In genomic region chr12:50056629-50056976, GRCh38 we compare ENCODE assay signal across 10 cellular contexts. TPM values are rescaled to one million over a fixed set of nuclear protein-coding genes. Genes with fewer than 3 reads are reported as not detected.
DNase-seq lines count a peak whose midpoint lies in the region; ATAC-seq, FAIRE-seq and TF ChIP-seq lines count a peak whose summit lies in the region.
"Had no signal": no experiment of that assay in that cellular context is flagged by ENCODE, and none has a peak within 500 bp of the region (broad histone marks: within the 10 kb centered on the region; RNA-seq: fewer than 3 reads in every experiment).

No MANE protein-coding gene starts in this region.

- H3K9ac ChIP-seq in HepG2 (ENCODE audit: insufficient read depth, low read depth, low read length) (no peak overlapping the region), mesendoderm (ENCODE audit: low read length) (peak overlapping the region; percentile 24)

- WGBS in HepG2 (ENCODE audit: low lambda C conversion rate) = 45% methylated on average over 3 of the region's 3 CpGs
- WGBS in right lobe of liver (ENCODE audit: insufficient coverage, low coverage, low lambda C conversion rate, missing lambda C conversion rate) = 8% methylated on average over 3 of the region's 3 CpGs
- WGBS in mesendoderm (ENCODE audit: extremely low coverage, insufficient coverage, low lambda C conversion rate) = no CpG with 5 or more reads among the region's 3 CpGs
- 11 to 26% (median 20%) methylated on average over 3 of the region's 3 CpGs for WGBS in adrenal gland, 4 donors

- FAIRE-seq in HepG2 (lab: Jason Lieb, UNC) = no peak

- no peak overlapping the region for H4K5ac ChIP-seq in mesendoderm (ENCODE audit: low read length)

- TF ChIP-seq RAD21 in HepG2 (CRISPR knock-in tag; IDR thresholded peaks at IDR 0.05) = no peak

- TF ChIP-seq CTCF in HepG2 (CRISPR knock-in tag; IDR thresholded peaks at IDR 0.05) (no peak), right lobe of liver (IDR thresholded peaks at IDR 0.05) (no peak), adrenal gland (IDR thresholded peaks at IDR 0.05) (no peak)

- H3K27ac Mint-ChIP-seq in activated naive CD8-positive, alpha-beta T cell treated with anti-CD3 and anti-CD28 coated beads, Interleukin-2, amount 10 ng/mL, durations not matched to agents 7 days and 5 days = peak overlapping the region; percentile 84

- H3K9me3 ChIP-seq in HepG2 (ENCODE audit: low read length) (no peaks in the 10 kb centered on the region), right lobe of liver (no peaks in the 10 kb centered on the region), adrenal gland (replicated peaks in 1 of 3) (no peaks in the 10 kb centered on the region)

- H3K79me1 ChIP-seq in mesendoderm (ENCODE audit: low read length) = no peaks in the 10 kb centered on the region

- peaks cover 7% of the 10 kb centered on the region for H3K36me3 Mint-ChIP-seq in activated naive CD8-positive, alpha-beta T cell treated with anti-CD3 and anti-CD28 coated beads, Interleukin-2, amount 10 ng/mL, durations not matched to agents 7 days and 5 days

- H2AK5ac ChIP-seq in mesendoderm (ENCODE audit: low read length) = no peak overlapping the region

- H2BK5ac ChIP-seq in mesendoderm (ENCODE audit: low read length) = no peak overlapping the region

- no peak overlapping the region for H2AFZ ChIP-seq in HepG2 (ENCODE audit: low read length)

- H3K36me3 ChIP-seq in HepG2 (replicated peaks in 1 of 2; ENCODE audit: control insufficient read depth in 1 of 2, insufficient read depth in 2 of 2, low read length in 2 of 2) = no peaks in the 10 kb centered on the region
- H3K36me3 ChIP-seq in right lobe of liver = no peaks in the 10 kb centered on the region
- H3K36me3 ChIP-seq in mesendoderm (ENCODE audit: control insufficient read depth, insufficient read depth, low read length) = no peaks in the 10 kb centered on the region
- no peaks in the 10 kb centered on the region for H3K36me3 ChIP-seq in adrenal gland (replicated peaks in 1 of 2)

- in situ Hi-C loops in HepG2 (cut with HindIII; ENCODE audit: extremely low pct_ligation_motif_present, low pct_unique_long_range_greater_than_20kb) (loop anchor here (5.0 to 10.0 kb wide), 2 partner anchors 84 to 192 kb away; partner anchors contain the start of gene AQP6), KBM-7 (cut with MboI; ENCODE audit: low pct_unique_long_range_greater_than_20kb, low sequenced_read_pairs) (no loop called here)

- intact Hi-C loops in HepG2 (cut with micrococcal nuclease; ENCODE audit: unreplicated experiment) (loop anchor here (1.0 to 2.0 kb wide), 3 partner anchors 18 to 89 kb away; no protein-coding TSS in a partner anchor), right lobe of liver (cut with DNase I) (loop anchor here (5.0 kb wide), 2 partner anchors 84 to 89 kb away; partner anchors contain the start of gene AQP6 (in 1 of the 2)), adrenal gland (cut with DNase I) (loop anchor here (5.0 to 10.0 kb wide), 3 partner anchors 89 to 192 kb away; no protein-coding TSS in a partner anchor)

- POLR2A ChIA-PET in HepG2 (lab: Yijun Ruan, JAX) = interaction anchor here (0.8 kb wide), 1 partner anchor 89 kb away, joined by 3 read pairs; no protein-coding TSS in a partner anchor
- POLR2A ChIA-PET in activated naive CD8-positive, alpha-beta T cell treated with anti-CD3 and anti-CD28 coated beads, Interleukin-2, amount 10 ng/mL, durations not matched to agents 7 days and 5 days (lab: Charles Lee) = interaction anchor here (1.1 to 1.8 kb wide), 4 partner anchors 17 to 89 kb away, joined by 4 to 7 read pairs (median 6); partner anchors contain the start of gene SMARCD1

- H3K4ac ChIP-seq in mesendoderm (ENCODE audit: low read depth, low read length) = no peak overlapping the region

- H3K27ac ChIP-seq in HepG2 (ENCODE audit: extremely low read length, insufficient read depth, low read length) (no peak overlapping the region), right lobe of liver (no peak overlapping the region), mesendoderm (ENCODE audit: low read depth, low read length) (no peak overlapping the region), adrenal gland (no peak overlapping the region)

- peaks cover 28% of the 10 kb centered on the region for H3K4me1 ChIP-seq in HepG2 (ENCODE audit: insufficient read depth, low read length)
- H3K4me1 ChIP-seq in right lobe of liver = peaks cover 0 to 7% (median 0%) of the 10 kb centered on the region in 4 donors
- H3K4me1 ChIP-seq in mesendoderm (ENCODE audit: control insufficient read depth, low read depth, low read length) = peaks cover 3% of the 10 kb centered on the region
- peaks cover 11 to 14% of the 10 kb centered on the region in 2 donors for H3K4me1 ChIP-seq in adrenal gland (replicated peaks in 1 of 2)

- peak overlapping the region; percentile 61 for H3K56ac ChIP-seq in mesendoderm (ENCODE audit: low read length)

- DNase-seq in HepG2 (ENCODE audit: low spot score) = no peak
- no peak for DNase-seq in right lobe of liver
- no peak for DNase-seq in activated naive CD8-positive, alpha-beta T cell treated with anti-CD3 and anti-CD28 coated beads, Interleukin-2, amount 10 ng/mL, durations not matched to agents 7 days and 5 days
- DNase-seq in mesendoderm = no peak
- DNase-seq in KBM-7 = no peak
- no peak for DNase-seq in NCI-H1092 treated with DMSO at 0.1 percent for 48 hours (lab: John Stamatoyannopoulos, UW)
- DNase-seq in adrenal gland = no peak

- peak overlapping the region in 1 of 3 experiments; percentile 73; a peak in 2 of 6 replicates for H3K4me3 ChIP-seq in HepG2 (replicated peaks in 1 of 3; ENCODE audit: insufficient read depth in 1 of 3, low read depth in 2 of 3, low read length in 3 of 3)
- no peak overlapping the region for H3K4me3 ChIP-seq in right lobe of liver
- no peak overlapping the region for H3K4me3 ChIP-seq in mesendoderm (ENCODE audit: low read length)
- no peak overlapping the region for H3K4me3 ChIP-seq in adrenal gland

- no peak for TF ChIP-seq POLR2A in HepG2 (IDR thresholded peaks at IDR 0.05; ENCODE audit: insufficient read depth in 1 of 2, low read depth in 2 of 2, low read length in 2 of 2)
- no peak for TF ChIP-seq POLR2A in right lobe of liver (IDR thresholded peaks at IDR 0.05)
- no peak for TF ChIP-seq POLR2A in adrenal gland (IDR thresholded peaks at IDR 0.05)

- no peak overlapping the region for H2BK15ac ChIP-seq in mesendoderm (replicated peaks; ENCODE audit: low read depth)

- TF ChIP-seq EP300 in HepG2 (IDR thresholded peaks at IDR 0.05; ENCODE audit: low read depth in 2 of 2, low read length in 2 of 2) (no peak), HepG2 (CRISPR knock-in tag; IDR thresholded peaks at IDR 0.05; ENCODE audit: borderline replicate concordance) (no peak)

- no peaks in the 10 kb centered on the region for H3K79me2 ChIP-seq in HepG2 (ENCODE audit: insufficient read depth, low read length)
- H3K79me2 ChIP-seq in mesendoderm (ENCODE audit: control insufficient read depth, insufficient read depth, low read length) = no peaks in the 10 kb centered on the region

- H2BK120ac ChIP-seq in mesendoderm (ENCODE audit: low read depth, low read length) = no peak overlapping the region

- H3K27me3 ChIP-seq in HepG2 (ENCODE audit: control insufficient read depth in 1 of 2, insufficient read depth in 2 of 2, low read length in 2 of 2) (peaks cover 9 to 53% of the 10 kb centered on the region in 2 experiments; a peak in 4 of 5 replicates), right lobe of liver (no peaks in the 10 kb centered on the region), mesendoderm (ENCODE audit: insufficient read depth, low read length, poor library complexity) (peaks cover 6% of the 10 kb centered on the region), adrenal gland (peaks cover 6% of the 10 kb centered on the region)

- BruUV-seq in HepG2 (replicated peaks; lab: Mats Ljungman, UMichigan) = no TSS peak

- CTCF ChIA-PET in HepG2 (lab: Yijun Ruan, JAX; ENCODE audit: low intra/inter-chr PET ratio, low total read pairs) = interaction anchor here (0.8 to 4.7 kb wide), 4 partner anchors 17 to 111 kb away, joined by 3 to 65 read pairs (median 12); no protein-coding TSS in a partner anchor

- H3K4me2 ChIP-seq in HepG2 (ENCODE audit: low read depth, low read length) = peak overlapping the region; percentile 89
- H3K4me2 ChIP-seq in mesendoderm (ENCODE audit: low read length) = peak overlapping the region; percentile 62

- peaks cover 49% of the 10 kb centered on the region for H3K4me1 Mint-ChIP-seq in activated naive CD8-positive, alpha-beta T cell treated with anti-CD3 and anti-CD28 coated beads, Interleukin-2, amount 10 ng/mL, durations not matched to agents 7 days and 5 days

- no peaks in the 10 kb centered on the region for H3K9me3 Mint-ChIP-seq in activated naive CD8-positive, alpha-beta T cell treated with anti-CD3 and anti-CD28 coated beads, Interleukin-2, amount 10 ng/mL, durations not matched to agents 7 days and 5 days

- peak overlapping the region; percentile 88 for H3K4me3 Mint-ChIP-seq in activated naive CD8-positive, alpha-beta T cell treated with anti-CD3 and anti-CD28 coated beads, Interleukin-2, amount 10 ng/mL, durations not matched to agents 7 days and 5 days

- H4K8ac ChIP-seq in mesendoderm (ENCODE audit: low read depth, low read length) = no peak overlapping the region

- H3K27me3 Mint-ChIP-seq in activated naive CD8-positive, alpha-beta T cell treated with anti-CD3 and anti-CD28 coated beads, Interleukin-2, amount 10 ng/mL, durations not matched to agents 7 days and 5 days = peaks cover 20% of the 10 kb centered on the region

- H3K23ac ChIP-seq in mesendoderm (ENCODE audit: low read length) = no peak overlapping the region

- no peak overlapping the region for H3K18ac ChIP-seq in mesendoderm (ENCODE audit: low read length)

- no peaks in the 10 kb centered on the region for H4K20me1 ChIP-seq in HepG2 (ENCODE audit: insufficient read depth, low read length)

- ATAC-seq in HepG2 = peak; percentile 17
- ATAC-seq in right lobe of liver = no peak
- no peak for ATAC-seq in activated naive CD8-positive, alpha-beta T cell treated with anti-CD3 and anti-CD28 coated beads, Interleukin-2, amount 10 ng/mL, durations not matched to agents 7 days and 5 days (ENCODE audit: low read depth)
- no peak for ATAC-seq in GM19452 (IDR thresholded peaks at IDR 0.05; ENCODE audit: unreplicated experiment)

RNA-seq across cellular contexts. Expression of gene ASIC1, which starts 0.8 kb away (rescaled TPM):
- total RNA-seq in HepG2 (2016; rRNA removed; fragmentation: Illumina TruSeq; extraction: Trizol) (0.24 and 0.44 TPM in 2 replicates), right lobe of liver (under 1 TPM in 4 of 6 experiments, not detected in 2; 0.07 to 0.19 (median 0.15) TPM), adrenal gland (1 to 10 TPM in 2 of 8 donors, under 1 TPM in 5, not detected in 1; 0.65 to 1.2 (median 0.79) TPM)
- 0.26 and 0.30 TPM in 2 replicates for total RNA-seq in HepG2 (2016; cell fraction: cytosol; rRNA removed; fragmentation: Illumina TruSeq; extraction: Trizol; ENCODE audit: low read depth)
- total RNA-seq in HepG2 (2016; cell fraction: insoluble cytoplasmic fraction; rRNA removed; fragmentation: Illumina TruSeq; extraction: Trizol) = 0.19 and 1.1 TPM in 2 replicates
- 0.49 and 0.52 TPM in 2 replicates for total RNA-seq in HepG2 (2016; cell fraction: membrane; rRNA removed; fragmentation: Illumina TruSeq; extraction: Trizol)
- 0.47 and 0.75 TPM in 2 replicates for total RNA-seq in HepG2 (2016; cell fraction: nucleus; rRNA removed; fragmentation: Illumina TruSeq; extraction: Trizol)
- polyA plus RNA-seq in HepG2 (2011; rRNA removed) (1.3 and 1.5 TPM in 2 replicates), adrenal gland (1 to 10 TPM in 1 of 3 donors, under 1 TPM in 2; 0.47 to 1.3 (median 0.71) TPM)
- polyA plus RNA-seq in HepG2 (2011; cell fraction: cytosol; rRNA removed) = 0.85 and 0.98 TPM in 2 replicates
- polyA plus RNA-seq in HepG2 (2011; cell fraction: nucleus; rRNA removed) = 2.6 and 3.1 TPM in 2 replicates
- polyA plus RNA-seq in HepG2 (2012) = 0.56 and 0.67 TPM in 2 replicates
- 0.34 and 0.51 TPM in 2 replicates for polyA plus RNA-seq in HepG2 (2016; cell fraction: cytosol; fragmentation: Illumina TruSeq; extraction: Trizol; ENCODE audit: low read depth)
- polyA plus RNA-seq in HepG2 (2016; cell fraction: insoluble cytoplasmic fraction; fragmentation: Illumina TruSeq; extraction: Trizol; ENCODE audit: low read depth) = 0.59 and 0.66 TPM in 2 replicates
- 0.59 and 0.63 TPM in 2 replicates for polyA plus RNA-seq in HepG2 (2016; cell fraction: membrane; fragmentation: Illumina TruSeq; extraction: Trizol; ENCODE audit: low read depth)
- 2.9 and 3.2 TPM in 2 replicates for polyA plus RNA-seq in HepG2 (2016; cell fraction: nucleus; fragmentation: Illumina TruSeq; extraction: Trizol; ENCODE audit: insufficient read depth, low read depth)
- 2.0 and 12.2 TPM in 2 replicates for polyA minus RNA-seq in HepG2 (2011; rRNA and poly(A)+ RNA removed; ENCODE audit: low replicate concordance)
- 0.40 and 0.88 TPM in 2 replicates for polyA minus RNA-seq in HepG2 (2011; cell fraction: cytosol; rRNA and poly(A)+ RNA removed)
- polyA minus RNA-seq in HepG2 (2011; cell fraction: nucleus; rRNA and poly(A)+ RNA removed) = 0.87 and 1.3 TPM in 2 replicates
- 10 to 100 TPM; 31.3 to 33.3 TPM for total RNA-seq in activated naive CD8-positive, alpha-beta T cell treated with anti-CD3 and anti-CD28 coated beads, Interleukin-2, amount 10 ng/mL, durations not matched to agents 7 days and 5 days
- 0.59 TPM for polyA plus RNA-seq in mesendoderm (2013, experiment 1 of 2)
- 0.73 TPM for polyA plus RNA-seq in mesendoderm (2013, experiment 2 of 2)

RNA-seq across cellular contexts. Expression of gene SMARCD1, which starts 28.5 kb away (rescaled TPM):
- total RNA-seq in HepG2 (2016; rRNA removed; fragmentation: Illumina TruSeq; extraction: Trizol) (54.6 and 64.9 TPM in 2 replicates), right lobe of liver (10 to 100 TPM; 13.3 to 35.0 (median 16.4) TPM), adrenal gland (10 to 100 TPM; 25.0 to 64.3 (median 54.6) TPM)
- 18.3 and 19.3 TPM in 2 replicates for total RNA-seq in HepG2 (2016; cell fraction: cytosol; rRNA removed; fragmentation: Illumina TruSeq; extraction: Trizol; ENCODE audit: low read depth)
- total RNA-seq in HepG2 (2016; cell fraction: insoluble cytoplasmic fraction; rRNA removed; fragmentation: Illumina TruSeq; extraction: Trizol) = 53.8 and 56.6 TPM in 2 replicates
- 51.5 and 52.7 TPM in 2 replicates for total RNA-seq in HepG2 (2016; cell fraction: membrane; rRNA removed; fragmentation: Illumina TruSeq; extraction: Trizol)
- total RNA-seq in HepG2 (2016; cell fraction: nucleus; rRNA removed; fragmentation: Illumina TruSeq; extraction: Trizol) = 46.9 and 61.3 TPM in 2 replicates
- polyA plus RNA-seq in HepG2 (2011; rRNA removed) (51.7 and 55.5 TPM in 2 replicates), adrenal gland (10 to 100 TPM; 22.9 to 65.0 (median 24.0) TPM)
- polyA plus RNA-seq in HepG2 (2011; cell fraction: cytosol; rRNA removed) = 35.2 and 38.4 TPM in 2 replicates
- 69.3 and 71.6 TPM in 2 replicates for polyA plus RNA-seq in HepG2 (2011; cell fraction: nucleus; rRNA removed)
- 35.8 and 43.5 TPM in 2 replicates for polyA plus RNA-seq in HepG2 (2012)
- polyA plus RNA-seq in HepG2 (2016; cell fraction: cytosol; fragmentation: Illumina TruSeq; extraction: Trizol; ENCODE audit: low read depth) = 12.2 and 14.5 TPM in 2 replicates
- polyA plus RNA-seq in HepG2 (2016; cell fraction: insoluble cytoplasmic fraction; fragmentation: Illumina TruSeq; extraction: Trizol; ENCODE audit: low read depth) = 51.0 and 65.3 TPM in 2 replicates
- polyA plus RNA-seq in HepG2 (2016; cell fraction: membrane; fragmentation: Illumina TruSeq; extraction: Trizol; ENCODE audit: low read depth) = 41.4 and 44.8 TPM in 2 replicates
- 82.4 and 96.0 TPM in 2 replicates for polyA plus RNA-seq in HepG2 (2016; cell fraction: nucleus; fragmentation: Illumina TruSeq; extraction: Trizol; ENCODE audit: insufficient read depth, low read depth)
- polyA minus RNA-seq in HepG2 (2011; rRNA and poly(A)+ RNA removed; ENCODE audit: low replicate concordance) = 82.5 and 134 TPM in 2 replicates
- polyA minus RNA-seq in HepG2 (2011; cell fraction: cytosol; rRNA and poly(A)+ RNA removed) = 41.4 and 46.1 TPM in 2 replicates
- 68.1 and 69.0 TPM in 2 replicates for polyA minus RNA-seq in HepG2 (2011; cell fraction: nucleus; rRNA and poly(A)+ RNA removed)
- total RNA-seq in activated naive CD8-positive, alpha-beta T cell treated with anti-CD3 and anti-CD28 coated beads, Interleukin-2, amount 10 ng/mL, durations not matched to agents 7 days and 5 days = 10 to 100 TPM; 57.2 to 68.1 TPM
- polyA plus RNA-seq in mesendoderm (2013, experiment 1 of 2) = 94.9 TPM
- polyA plus RNA-seq in mesendoderm (2013, experiment 2 of 2) = 97.5 TPM

RNA-seq across cellular contexts. Expression of gene RACGAP1, which starts 31.3 kb away (rescaled TPM):
- total RNA-seq in HepG2 (2016; rRNA removed; fragmentation: Illumina TruSeq; extraction: Trizol) (57.9 and 95.5 TPM in 2 replicates), right lobe of liver (1 to 10 TPM; 2.8 to 5.4 (median 4.2) TPM), adrenal gland (10 to 100 TPM in 1 of 8 donors, 1 to 10 TPM in 7; 5.0 to 12.9 (median 6.3) TPM)
- 19.2 and 25.1 TPM in 2 replicates for total RNA-seq in HepG2 (2016; cell fraction: cytosol; rRNA removed; fragmentation: Illumina TruSeq; extraction: Trizol; ENCODE audit: low read depth)
- total RNA-seq in HepG2 (2016; cell fraction: insoluble cytoplasmic fraction; rRNA removed; fragmentation: Illumina TruSeq; extraction: Trizol) = 56.8 and 91.5 TPM in 2 replicates
- 22.2 and 24.7 TPM in 2 replicates for total RNA-seq in HepG2 (2016; cell fraction: membrane; rRNA removed; fragmentation: Illumina TruSeq; extraction: Trizol)
- 29.8 and 36.8 TPM in 2 replicates for total RNA-seq in HepG2 (2016; cell fraction: nucleus; rRNA removed; fragmentation: Illumina TruSeq; extraction: Trizol)
- polyA plus RNA-seq in HepG2 (2011; rRNA removed) (14.0 and 16.7 TPM in 2 replicates), adrenal gland (1 to 10 TPM; 1.3 to 5.0 (median 3.1) TPM)
- polyA plus RNA-seq in HepG2 (2011; cell fraction: cytosol; rRNA removed) = 11.8 and 12.2 TPM in 2 replicates
- 15.3 and 17.4 TPM in 2 replicates for polyA plus RNA-seq in HepG2 (2011; cell fraction: nucleus; rRNA removed)
- polyA plus RNA-seq in HepG2 (2012) = 13.0 and 24.8 TPM in 2 replicates
- polyA plus RNA-seq in HepG2 (2016; cell fraction: cytosol; fragmentation: Illumina TruSeq; extraction: Trizol; ENCODE audit: low read depth) = 3.3 and 3.8 TPM in 2 replicates
- polyA plus RNA-seq in HepG2 (2016; cell fraction: insoluble cytoplasmic fraction; fragmentation: Illumina TruSeq; extraction: Trizol; ENCODE audit: low read depth) = 55.6 and 59.8 TPM in 2 replicates
- polyA plus RNA-seq in HepG2 (2016; cell fraction: membrane; fragmentation: Illumina TruSeq; extraction: Trizol; ENCODE audit: low read depth) = 8.3 and 9.6 TPM in 2 replicates
- 35.4 and 37.2 TPM in 2 replicates for polyA plus RNA-seq in HepG2 (2016; cell fraction: nucleus; fragmentation: Illumina TruSeq; extraction: Trizol; ENCODE audit: insufficient read depth, low read depth)
- polyA minus RNA-seq in HepG2 (2011; rRNA and poly(A)+ RNA removed; ENCODE audit: low replicate concordance) = 65.5 and 353 TPM in 2 replicates
- 20.2 and 21.7 TPM in 2 replicates for polyA minus RNA-seq in HepG2 (2011; cell fraction: cytosol; rRNA and poly(A)+ RNA removed)
- polyA minus RNA-seq in HepG2 (2011; cell fraction: nucleus; rRNA and poly(A)+ RNA removed) = 17.5 and 21.2 TPM in 2 replicates
- 100 to 1,000 TPM; 132 to 135 TPM for total RNA-seq in activated naive CD8-positive, alpha-beta T cell treated with anti-CD3 and anti-CD28 coated beads, Interleukin-2, amount 10 ng/mL, durations not matched to agents 7 days and 5 days
- polyA plus RNA-seq in mesendoderm (2013, experiment 1 of 2) = 43.4 TPM
- 45.3 TPM for polyA plus RNA-seq in mesendoderm (2013, experiment 2 of 2)

RNA-seq across cellular contexts. Expression of gene GPD1, which starts 47.2 kb away (rescaled TPM):
- total RNA-seq in HepG2 (2016; rRNA removed; fragmentation: Illumina TruSeq; extraction: Trizol) = 30.6 and 38.1 TPM in 2 replicates
- total RNA-seq in HepG2 (2016; cell fraction: cytosol; rRNA removed; fragmentation: Illumina TruSeq; extraction: Trizol; ENCODE audit: low read depth) = 5.3 and 5.6 TPM in 2 replicates
- total RNA-seq in HepG2 (2016; cell fraction: insoluble cytoplasmic fraction; rRNA removed; fragmentation: Illumina TruSeq; extraction: Trizol) = 31.5 and 38.6 TPM in 2 replicates
- 8.7 and 10.6 TPM in 2 replicates for total RNA-seq in HepG2 (2016; cell fraction: membrane; rRNA removed; fragmentation: Illumina TruSeq; extraction: Trizol)
- total RNA-seq in HepG2 (2016; cell fraction: nucleus; rRNA removed; fragmentation: Illumina TruSeq; extraction: Trizol) = 10.8 and 11.2 TPM in 2 replicates
- polyA plus RNA-seq in HepG2 (2011; rRNA removed) = 3.7 and 7.2 TPM in 2 replicates
- 6.2 and 10.3 TPM in 2 replicates for polyA plus RNA-seq in HepG2 (2011; cell fraction: cytosol; rRNA removed)
- polyA plus RNA-seq in HepG2 (2011; cell fraction: nucleus; rRNA removed) = 4.8 and 7.4 TPM in 2 replicates
- 14.9 and 15.6 TPM in 2 replicates for polyA plus RNA-seq in HepG2 (2012)
- 4.0 and 4.8 TPM in 2 replicates for polyA plus RNA-seq in HepG2 (2016; cell fraction: cytosol; fragmentation: Illumina TruSeq; extraction: Trizol; ENCODE audit: low read depth)
- polyA plus RNA-seq in HepG2 (2016; cell fraction: insoluble cytoplasmic fraction; fragmentation: Illumina TruSeq; extraction: Trizol; ENCODE audit: low read depth) = 25.5 and 29.7 TPM in 2 replicates
- polyA plus RNA-seq in HepG2 (2016; cell fraction: membrane; fragmentation: Illumina TruSeq; extraction: Trizol; ENCODE audit: low read depth) = 6.4 and 7.3 TPM in 2 replicates
- polyA plus RNA-seq in HepG2 (2016; cell fraction: nucleus; fragmentation: Illumina TruSeq; extraction: Trizol; ENCODE audit: insufficient read depth, low read depth) = 14.8 and 19.3 TPM in 2 replicates
- polyA minus RNA-seq in HepG2 (2011; rRNA and poly(A)+ RNA removed; ENCODE audit: low replicate concordance) = 2.2 and 5.6 TPM in 2 replicates
- 2.0 and 3.5 TPM in 2 replicates for polyA minus RNA-seq in HepG2 (2011; cell fraction: cytosol; rRNA and poly(A)+ RNA removed)
- polyA minus RNA-seq in HepG2 (2011; cell fraction: nucleus; rRNA and poly(A)+ RNA removed) = 5.7 and 8.7 TPM in 2 replicates
- 100 to 1,000 TPM in 3 of 6 experiments, 10 to 100 TPM in 3; 43.6 to 210 (median 110) TPM for total RNA-seq in right lobe of liver
- total RNA-seq in activated naive CD8-positive, alpha-beta T cell treated with anti-CD3 and anti-CD28 coated beads, Interleukin-2, amount 10 ng/mL, durations not matched to agents 7 days and 5 days = under 1 TPM; 0.33 to 0.91 TPM
- polyA plus RNA-seq in mesendoderm (2013, experiment 1 of 2) = 0.27 TPM
- 0.24 TPM for polyA plus RNA-seq in mesendoderm (2013, experiment 2 of 2)
- total RNA-seq in adrenal gland = 1 to 10 TPM in 7 of 8 donors, under 1 TPM in 1; 0.43 to 8.5 (median 3.5) TPM
- 10 to 100 TPM in 1 of 3 donors, 1 to 10 TPM in 2; 2.1 to 36.9 (median 2.7) TPM for polyA plus RNA-seq in adrenal gland
- total RNA-seq: endothelial cell of umbilical vein, G401 had no signal

RNA-seq across cellular contexts. Expression of gene COX14, which starts 55.4 kb away (rescaled TPM):
- 71.6 and 82.0 TPM in 2 replicates for total RNA-seq in HepG2 (2016; rRNA removed; fragmentation: Illumina TruSeq; extraction: Trizol)
- 62.2 and 107 TPM in 2 replicates for total RNA-seq in HepG2 (2016; cell fraction: cytosol; rRNA removed; fragmentation: Illumina TruSeq; extraction: Trizol; ENCODE audit: low read depth)
- 70.2 and 88.8 TPM in 2 replicates for total RNA-seq in HepG2 (2016; cell fraction: insoluble cytoplasmic fraction; rRNA removed; fragmentation: Illumina TruSeq; extraction: Trizol)
- total RNA-seq in HepG2 (2016; cell fraction: membrane; rRNA removed; fragmentation: Illumina TruSeq; extraction: Trizol) = 84.4 and 106 TPM in 2 replicates
- 18.4 and 19.5 TPM in 2 replicates for total RNA-seq in HepG2 (2016; cell fraction: nucleus; rRNA removed; fragmentation: Illumina TruSeq; extraction: Trizol)
- polyA plus RNA-seq in HepG2 (2011; rRNA removed) = 53.0 and 55.0 TPM in 2 replicates
- polyA plus RNA-seq in HepG2 (2011; cell fraction: cytosol; rRNA removed) = 64.0 and 68.8 TPM in 2 replicates
- polyA plus RNA-seq in HepG2 (2011; cell fraction: nucleus; rRNA removed) = 15.7 and 16.8 TPM in 2 replicates
- polyA plus RNA-seq in HepG2 (2012) = 30.1 and 33.7 TPM in 2 replicates
- 46.3 and 86.6 TPM in 2 replicates for polyA plus RNA-seq in HepG2 (2016; cell fraction: cytosol; fragmentation: Illumina TruSeq; extraction: Trizol; ENCODE audit: low read depth)
- polyA plus RNA-seq in HepG2 (2016; cell fraction: insoluble cytoplasmic fraction; fragmentation: Illumina TruSeq; extraction: Trizol; ENCODE audit: low read depth) = 52.0 and 58.2 TPM in 2 replicates
- polyA plus RNA-seq in HepG2 (2016; cell fraction: membrane; fragmentation: Illumina TruSeq; extraction: Trizol; ENCODE audit: low read depth) = 51.4 and 62.9 TPM in 2 replicates
- 29.1 and 31.5 TPM in 2 replicates for polyA plus RNA-seq in HepG2 (2016; cell fraction: nucleus; fragmentation: Illumina TruSeq; extraction: Trizol; ENCODE audit: insufficient read depth, low read depth)
- 27.5 and 131 TPM in 2 replicates for polyA minus RNA-seq in HepG2 (2011; rRNA and poly(A)+ RNA removed; ENCODE audit: low replicate concordance)
- polyA minus RNA-seq in HepG2 (2011; cell fraction: cytosol; rRNA and poly(A)+ RNA removed) = 8.7 and 10.3 TPM in 2 replicates
- 10.3 and 10.8 TPM in 2 replicates for polyA minus RNA-seq in HepG2 (2011; cell fraction: nucleus; rRNA and poly(A)+ RNA removed)
- 10 to 100 TPM; 37.7 to 67.5 (median 50.6) TPM for total RNA-seq in right lobe of liver
- total RNA-seq in activated naive CD8-positive, alpha-beta T cell treated with anti-CD3 and anti-CD28 coated beads, Interleukin-2, amount 10 ng/mL, durations not matched to agents 7 days and 5 days = 10 to 100 TPM; 47.5 to 54.2 TPM
- polyA plus RNA-seq in mesendoderm (2013, experiment 1 of 2) = 64.1 TPM
- 58.6 TPM for polyA plus RNA-seq in mesendoderm (2013, experiment 2 of 2)
- 100 to 1,000 TPM in 4 of 8 donors, 10 to 100 TPM in 4; 61.2 to 150 (median 105) TPM for total RNA-seq in adrenal gland
- 10 to 100 TPM; 78.8 to 98.5 (median 86.3) TPM for polyA plus RNA-seq in adrenal gland

Comparison
In these comparisons a context has a peak if more than half of its experiments do, and no peak if none do; other contexts are left out.
1. RNA of gene ASIC1, which starts 0.8 kb away (total RNA-seq): 31.3 to 33.3 TPM in activated naive CD8-positive, alpha-beta T cell treated with anti-CD3 and anti-CD28 coated beads, Interleukin-2, amount 10 ng/mL, durations not matched to agents 7 days and 5 days; 0.65 to 1.2 TPM in adrenal gland, 0.19 to 1.1 TPM in HepG2 and 0.07 to 0.19 TPM in right lobe of liver; every median in the first group is over 10 times any median in the second.